In genomic region chr15:85047271-85047948, GRCh38 we compare ENCODE assay signal across 8 cellular contexts.
DNase-seq lines count a peak whose midpoint lies in the region; ATAC-seq and TF ChIP-seq lines count a peak whose summit lies in the region.

No MANE protein-coding gene starts in this region.

- no peaks in the 10 kb centered on the region for H3K27me3 ChIP-seq in muscle layer of duodenum (ENCODE audit: low read depth, low read length)

- TF ChIP-seq CTCF in choroid plexus epithelial cell (conservative IDR thresholded peaks at IDR 0.05; ENCODE audit: low read depth, low read length), result no peak

- ATAC-seq in HG02623 (IDR thresholded peaks at IDR 0.05; ENCODE audit: unreplicated experiment) (no peak), GM21360 (IDR thresholded peaks at IDR 0.05; ENCODE audit: unreplicated experiment) (no peak)

- H3K36me3 ChIP-seq in muscle layer of duodenum (ENCODE audit: control insufficient read depth in 1 of 2, insufficient read depth in 2 of 2, low read length in 2 of 2), result no peaks in the 10 kb centered on the region

- DNase-seq in GF-D8 (lab: John Stamatoyannopoulos, UW) (peak; percentile 45), NCI-H146 (lab: John Stamatoyannopoulos, UW) (peak; percentile 72), choroid plexus epithelial cell (ENCODE audit: low read depth) (peak; percentile 99), NOMO-1 treated with DMSO at 0.1 percent for 48 hours (lab: John Stamatoyannopoulos, UW; ENCODE audit: unreplicated experiment) (no peak)
- DNase-seq in activated CD4-positive, alpha-beta T cell treated with anti-CD3 and anti-CD28 coated beads, Interleukin-2, amount 50 U/mL, for 48 hours, result no peak

- peaks cover 6 to 17% of the 10 kb centered on the region in 2 donors for H3K4me1 ChIP-seq in muscle layer of duodenum (ENCODE audit: control insufficient read depth in 1 of 2, insufficient read depth in 2 of 2, low read length in 2 of 2)

- H3K9me3 ChIP-seq in muscle layer of duodenum (ENCODE audit: control insufficient read depth in 1 of 2, low read length in 2 of 2), result no peaks in the 10 kb centered on the region

- H3K4me3 ChIP-seq in choroid plexus epithelial cell (ENCODE audit: low read depth, low read length), result peak overlapping the region; percentile 3
- no peak overlapping the region for H3K4me3 ChIP-seq in muscle layer of duodenum (ENCODE audit: low read depth in 1 of 2, low read length in 2 of 2)

- peak overlapping the region; percentile 58 for H3K27ac ChIP-seq in muscle layer of duodenum (ENCODE audit: low read length)

Comparison
In these comparisons a context has a peak if more than half of its experiments do, and no peak if none do; other contexts are left out.
1. DNase-seq: peak in GF-D8 (single experiment), NCI-H146 (single experiment) and choroid plexus epithelial cell (single experiment); none in NOMO-1 treated with DMSO at 0.1 percent for 48 hours (single experiment) and activated CD4-positive, alpha-beta T cell treated with anti-CD3 and anti-CD28 coated beads, Interleukin-2, amount 50 U/mL, for 48 hours (0 of 2).